Comparison of ENCODE assay signal across 8 cellular contexts in the genomic region with DNA sequence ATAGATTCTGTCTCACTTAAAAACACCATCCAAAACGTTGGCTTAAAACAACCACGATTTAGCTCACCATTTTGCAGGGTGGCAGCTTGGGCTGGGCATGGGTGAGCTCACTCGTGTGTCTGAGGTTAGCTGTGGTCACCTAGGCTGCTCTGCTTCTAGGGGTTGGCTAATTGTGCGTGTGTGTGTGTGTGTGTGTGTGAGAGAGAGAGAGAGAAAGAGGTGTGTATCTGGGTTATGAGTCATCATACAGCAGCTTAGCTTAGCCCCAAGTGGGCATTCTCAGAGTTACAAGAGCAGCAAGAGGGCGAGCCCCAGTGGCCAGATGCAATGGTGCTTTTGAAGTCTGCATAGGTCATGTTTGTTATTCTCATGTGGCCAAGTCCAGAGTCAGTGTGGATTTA. TPM values are rescaled to one million over a fixed set of nuclear protein-coding genes. Genes with fewer than 3 reads are reported as not detected.
DNase-seq lines count a peak whose midpoint lies in the region; ATAC-seq lines count a peak whose summit lies in the region.

No MANE protein-coding gene starts in this region.

- DNase-seq in SIG-M5 treated with dmso at 0.1 percent for 504 hours (lab: John Stamatoyannopoulos, UW; ENCODE audit: unreplicated experiment) (peak; percentile 72), SIG-M5 (lab: John Stamatoyannopoulos, UW) (no peak), MV-4-11 (lab: John Stamatoyannopoulos, UW) (peak; percentile 93), fibroblast of the conjunctiva (ENCODE audit: low read depth) (peak; percentile 69), KG1 (lab: John Stamatoyannopoulos, UW) (no peak)
- peak; percentile 67 for DNase-seq in activated CD4-positive, alpha-beta memory T cell treated with anti-CD3 and anti-CD28 coated beads, Interleukin-2, amount 10 ng/mL, durations not matched to agents 7 days and 5 days
- peak; percentile 9 to 50 for DNase-seq in stimulated activated CD8-positive, alpha-beta memory T cell treated with anti-CD3 and anti-CD28 coated beads, Interleukin-7, amount 100 ng/mL, for 4 hours (ENCODE audit: low read depth in 2 of 2)

- no peaks in the 10 kb centered on the region for H3K27me3 Mint-ChIP-seq in activated CD4-positive, alpha-beta memory T cell treated with anti-CD3 and anti-CD28 coated beads, Interleukin-2, amount 10 ng/mL, durations not matched to agents 7 days and 5 days

- CTCF ChIA-PET in activated CD4-positive, alpha-beta memory T cell treated with anti-CD3 and anti-CD28 coated beads, Interleukin-2, amount 10 ng/mL, durations not matched to agents 7 days and 5 days (lab: Charles Lee) = interaction anchor here (0.7 to 1.1 kb wide), 6 partner anchors 19 to 213 kb away, joined by 3 to 6 read pairs (median 3); a partner anchor contains a TSS

- ATAC-seq in HG02571 (IDR thresholded peaks at IDR 0.05; ENCODE audit: unreplicated experiment) = peak; percentile 81

- no peak overlapping the region for H3K4me3 Mint-ChIP-seq in activated CD4-positive, alpha-beta memory T cell treated with anti-CD3 and anti-CD28 coated beads, Interleukin-2, amount 10 ng/mL, durations not matched to agents 7 days and 5 days

- peaks cover 30% of the 10 kb centered on the region for H3K36me3 Mint-ChIP-seq in activated CD4-positive, alpha-beta memory T cell treated with anti-CD3 and anti-CD28 coated beads, Interleukin-2, amount 10 ng/mL, durations not matched to agents 7 days and 5 days (ENCODE audit: low read depth)

- H3K27ac Mint-ChIP-seq in activated CD4-positive, alpha-beta memory T cell treated with anti-CD3 and anti-CD28 coated beads, Interleukin-2, amount 10 ng/mL, durations not matched to agents 7 days and 5 days = peak overlapping the region; percentile 52

- no peaks in the 10 kb centered on the region for H3K9me3 Mint-ChIP-seq in activated CD4-positive, alpha-beta memory T cell treated with anti-CD3 and anti-CD28 coated beads, Interleukin-2, amount 10 ng/mL, durations not matched to agents 7 days and 5 days

- peaks cover 57% of the 10 kb centered on the region for H3K4me1 Mint-ChIP-seq in activated CD4-positive, alpha-beta memory T cell treated with anti-CD3 and anti-CD28 coated beads, Interleukin-2, amount 10 ng/mL, durations not matched to agents 7 days and 5 days

- POLR2A ChIA-PET in activated CD4-positive, alpha-beta memory T cell treated with anti-CD3 and anti-CD28 coated beads, Interleukin-2, amount 10 ng/mL, durations not matched to agents 7 days and 5 days (lab: Charles Lee) = interaction anchor here (0.7 to 1.5 kb wide), 7 partner anchors 8 to 149 kb away, joined by 3 read pairs; no protein-coding TSS in a partner anchor

RNA-seq across cellular contexts. Expression of a gene that starts 6.0 kb away (rescaled TPM):
- 1 to 10 TPM; 7.2 TPM for total RNA-seq in activated CD4-positive, alpha-beta memory T cell treated with anti-CD3 and anti-CD28 coated beads, Interleukin-2, amount 10 ng/mL, durations not matched to agents 7 days and 5 days

RNA-seq across cellular contexts. Expression of a gene that starts 35.5 kb away (rescaled TPM):
- not detected for total RNA-seq in activated CD4-positive, alpha-beta memory T cell treated with anti-CD3 and anti-CD28 coated beads, Interleukin-2, amount 10 ng/mL, durations not matched to agents 7 days and 5 days

Comparison
In these comparisons a context has a peak if more than half of its experiments do, and no peak if none do; other contexts are left out.
1. DNase-seq: peak in SIG-M5 treated with dmso at 0.1 percent for 504 hours (single experiment), MV-4-11 (single experiment), activated CD4-positive, alpha-beta memory T cell treated with anti-CD3 and anti-CD28 coated beads, Interleukin-2, amount 10 ng/mL, durations not matched to agents 7 days and 5 days (single experiment), fibroblast of the conjunctiva (single experiment) and stimulated activated CD8-positive, alpha-beta memory T cell treated with anti-CD3 and anti-CD28 coated beads, Interleukin-7, amount 100 ng/mL, for 4 hours (2 of 2); none in SIG-M5 (single experiment) and KG1 (single experiment).